Comparison of ENCODE assay signal across 1 cellular context in genomic region chr12:81558031-81558430, GRCh38.
TF ChIP-seq lines count a peak whose summit lies in the region.

No MANE protein-coding gene starts in this region.

TF ChIP-seq in IMR-90, 13 proteins besides CTCF, POLR2A, EP300 and RAD21 (continued from another document):
- no peak for TF ChIP-seq USF2 (IDR thresholded peaks at IDR 0.05; ENCODE audit: low read depth, low read length)
- TF ChIP-seq MAZ (IDR thresholded peaks at IDR 0.05; ENCODE audit: borderline replicate concordance, low read depth, low read length): no peak
